Comparison of ENCODE assay signal across 8 cellular contexts in the genomic region with DNA sequence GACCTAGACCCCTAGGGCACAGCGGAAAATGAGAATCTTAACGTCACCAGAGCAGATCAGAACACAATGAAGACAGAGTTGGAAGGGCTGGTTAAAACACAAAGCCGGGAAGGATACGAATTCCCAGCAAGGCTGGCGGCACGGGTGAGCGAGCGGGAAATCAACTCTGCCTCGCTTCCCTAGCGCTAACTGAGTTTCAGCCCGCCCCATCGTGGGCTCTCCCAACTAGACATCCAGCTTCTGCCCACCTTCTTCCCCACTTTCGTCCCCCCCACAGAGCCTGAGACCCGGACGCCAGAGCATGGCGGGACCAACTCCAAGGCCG.
DNase-seq lines count a peak whose midpoint lies in the region; ATAC-seq and TF ChIP-seq lines count a peak whose summit lies in the region.

No MANE protein-coding gene starts in this region.

- H3K27ac ChIP-seq in RWPE1 (peak overlapping the region; percentile 93), rectal smooth muscle tissue (ENCODE audit: low read depth, low read length) (peak overlapping the region; percentile 95)

- TF ChIP-seq CTCF in GM12875 (IDR thresholded peaks at IDR 0.05; ENCODE audit: borderline replicate concordance, insufficient read depth, low read depth, low read length): no peak
- no peak for TF ChIP-seq CTCF in RWPE1 (conservative IDR thresholded peaks at IDR 0.05; ENCODE audit: low read depth)
- no peak for TF ChIP-seq CTCF in fibroblast of pulmonary artery (IDR thresholded peaks at IDR 0.05; ENCODE audit: low read length, missing control alignments)

- DNase-seq in RWPE1 (ENCODE audit: low spot score) (no peak), fibroblast of pulmonary artery (ENCODE audit: low read depth) (no peak), MV-4-11 (lab: John Stamatoyannopoulos, UW) (no peak)
- DNase-seq in stimulated activated CD4-positive, alpha-beta T cell treated with anti-CD3 and anti-CD28 coated beads, Interleukin-4, amount 100 ng/mL, for 24 hours: no peak

- peak overlapping the region; percentile 79 for H3K4me3 ChIP-seq in GM12875 (ENCODE audit: low read depth, low read length)
- H3K4me3 ChIP-seq in fibroblast of pulmonary artery (replicated peaks; ENCODE audit: low read depth, low read length): peak overlapping the region; percentile 83
- peak overlapping the region; percentile 98 for H3K4me3 ChIP-seq in rectal smooth muscle tissue (ENCODE audit: low read length)

- no peaks in the 10 kb centered on the region for H3K27me3 ChIP-seq in rectal smooth muscle tissue (ENCODE audit: control insufficient read depth, insufficient read depth, low read length)

- H3K36me3 ChIP-seq in rectal smooth muscle tissue (ENCODE audit: control insufficient read depth, insufficient read depth, low read length): peaks cover 2% of the 10 kb centered on the region

- peaks cover 6% of the 10 kb centered on the region for H3K4me1 ChIP-seq in rectal smooth muscle tissue (ENCODE audit: control insufficient read depth, insufficient read depth, low read length)

- POLR2A ChIA-PET in RWPE1 (lab: Yijun Ruan, JAX; ENCODE audit: low non-redundant PET): interaction anchor here (0.6 kb wide), 1 partner anchor 1400 kb away, joined by 3 read pairs; no protein-coding TSS in a partner anchor

- CTCF ChIA-PET in RWPE1 (lab: Yijun Ruan, JAX): interaction anchor here (0.6 kb wide), 1 partner anchor 87 kb away, joined by 4 read pairs; no protein-coding TSS in a partner anchor

- ATAC-seq in HG03469 (IDR thresholded peaks at IDR 0.05; ENCODE audit: unreplicated experiment) (no peak), GM21825 (IDR thresholded peaks at IDR 0.05; ENCODE audit: unreplicated experiment) (no peak)

- H3K9ac ChIP-seq in rectal smooth muscle tissue (ENCODE audit: low read length): peak overlapping the region; percentile 97
